Comparison of ENCODE assay signal across 1 cellular context in the genomic region with DNA sequence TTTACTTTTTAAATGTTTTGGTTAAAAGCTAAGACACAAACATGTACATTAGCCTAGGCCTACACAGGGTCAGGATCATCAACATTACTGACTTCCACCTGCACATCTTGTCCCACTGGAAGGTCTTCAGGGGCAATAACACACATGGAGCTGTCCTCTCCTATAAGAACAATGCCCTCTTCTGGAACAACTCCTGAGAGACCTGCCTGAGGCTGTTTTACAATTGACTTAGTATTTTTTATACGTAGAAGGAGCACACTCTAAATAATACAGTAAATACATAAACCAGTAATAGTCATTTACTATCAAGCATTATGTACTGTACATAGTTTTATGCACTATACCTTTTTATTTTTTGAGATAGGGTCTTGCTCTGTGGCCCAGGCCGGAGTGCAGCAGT.
TF ChIP-seq lines count a peak whose summit lies in the region.

No MANE protein-coding gene starts in this region.

TF ChIP-seq in HCT116, 20 proteins besides CTCF, POLR2A, EP300 and RAD21 (continued from another document):
- TF ChIP-seq, protein P1, sequence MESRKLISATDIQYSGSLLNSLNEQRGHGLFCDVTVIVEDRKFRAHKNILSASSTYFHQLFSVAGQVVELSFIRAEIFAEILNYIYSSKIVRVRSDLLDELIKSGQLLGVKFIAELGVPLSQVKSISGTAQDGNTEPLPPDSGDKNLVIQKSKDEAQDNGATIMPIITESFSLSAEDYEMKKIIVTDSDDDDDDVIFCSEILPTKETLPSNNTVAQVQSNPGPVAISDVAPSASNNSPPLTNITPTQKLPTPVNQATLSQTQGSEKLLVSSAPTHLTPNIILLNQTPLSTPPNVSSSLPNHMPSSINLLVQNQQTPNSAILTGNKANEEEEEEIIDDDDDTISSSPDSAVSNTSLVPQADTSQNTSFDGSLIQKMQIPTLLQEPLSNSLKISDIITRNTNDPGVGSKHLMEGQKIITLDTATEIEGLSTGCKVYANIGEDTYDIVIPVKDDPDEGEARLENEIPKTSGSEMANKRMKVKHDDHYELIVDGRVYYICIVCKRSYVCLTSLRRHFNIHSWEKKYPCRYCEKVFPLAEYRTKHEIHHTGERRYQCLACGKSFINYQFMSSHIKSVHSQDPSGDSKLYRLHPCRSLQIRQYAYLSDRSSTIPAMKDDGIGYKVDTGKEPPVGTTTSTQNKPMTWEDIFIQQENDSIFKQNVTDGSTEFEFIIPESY (IDR thresholded peaks at IDR 0.05; ENCODE audit: extremely low read depth, insufficient replicate concordance, low read length) = no peak
- TF ChIP-seq, protein P2, sequence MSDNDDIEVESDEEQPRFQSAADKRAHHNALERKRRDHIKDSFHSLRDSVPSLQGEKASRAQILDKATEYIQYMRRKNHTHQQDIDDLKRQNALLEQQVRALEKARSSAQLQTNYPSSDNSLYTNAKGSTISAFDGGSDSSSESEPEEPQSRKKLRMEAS (IDR thresholded peaks at IDR 0.05) = no peak
- TF ChIP-seq CBX3 (IDR thresholded peaks at IDR 0.05; ENCODE audit: low read depth) = no peak
